Comparison of ENCODE assay signal across 21 cellular contexts in genomic region chr10:44182909-44183308, GRCh38.
DNase-seq lines count a peak whose midpoint lies in the region; ATAC-seq and TF ChIP-seq lines count a peak whose summit lies in the region.
"Had no signal": no experiment of that assay in that cellular context is flagged by ENCODE, and none has a peak within 500 bp of the region (broad histone marks: within the 10 kb centered on the region; RNA-seq: fewer than 3 reads in every experiment).

No MANE protein-coding gene starts in this region.

- H3K27me3 ChIP-seq in mammary epithelial cell (ENCODE audit: insufficient read depth, low read length) (no peaks in the 10 kb centered on the region), parathyroid adenoma (ENCODE audit: control insufficient read depth, insufficient read depth, low read length) (no peaks in the 10 kb centered on the region)
- H3K27me3 ChIP-seq: BLaER1 treated with 17β-estradiol and CSF1 and Interleukin-3, amounts not matched to agents 10 nM and 100 nM had no signal

- H3K27ac Mint-ChIP-seq in MCF 10A (ENCODE audit: low read depth, unreplicated experiment): peak overlapping the region; percentile 11
- H3K27ac Mint-ChIP-seq in naive thymus-derived CD8-positive, alpha-beta T cell: no peak overlapping the region
- no peak overlapping the region for H3K27ac Mint-ChIP-seq in activated naive CD4-positive, alpha-beta T cell treated with anti-CD3 and anti-CD28 coated beads, Interleukin-2, amount 10 ng/mL, durations not matched to agents 7 days and 5 days
- H3K27ac Mint-ChIP-seq: B cell; CD4-positive, alpha-beta T cell; CD8-positive, alpha-beta T cell had no signal

- DNase-seq in MCF 10A (ENCODE audit: unreplicated experiment): no peak
- no peak for DNase-seq in mammary epithelial cell
- no peak for DNase-seq in SK-N-MC (ENCODE audit: low read depth, low spot score)
- no peak for DNase-seq in left lobe of liver (ENCODE audit: low spot score)
- DNase-seq in naive thymus-derived CD8-positive, alpha-beta T cell: no peak
- DNase-seq in NCI-H187 treated with DMSO at 0.1 percent for 48 hours (lab: John Stamatoyannopoulos, UW): no peak
- DNase-seq in activated naive CD4-positive, alpha-beta T cell treated with anti-CD3 and anti-CD28 coated beads, Interleukin-2, amount 10 ng/mL, durations not matched to agents 7 days and 5 days: no peak
- DNase-seq: AML-193; Caco-2; Calu3; CD4-positive, alpha-beta T cell; CD8-positive, alpha-beta T cell; DMS79 treated with DMSO at 0.1 percent for 48 hours; GDM1 had no signal

- H3K4me1 ChIP-seq in mammary epithelial cell (ENCODE audit: insufficient read depth, low read length): no peaks in the 10 kb centered on the region
- H3K4me1 ChIP-seq in parathyroid adenoma: peaks cover 41% of the 10 kb centered on the region
- H3K4me1 ChIP-seq: A549, Caco-2 had no signal

- ATAC-seq in left lobe of liver: peak; percentile 68
- ATAC-seq in naive thymus-derived CD8-positive, alpha-beta T cell: no peak
- ATAC-seq: A549; CD8-positive, alpha-beta T cell; GM12878 had no signal

- 31% methylated on average over 2 of the region's 2 CpGs for WGBS in mammary epithelial cell (ENCODE audit: low coverage, missing lambda C conversion rate)

- POLR2A ChIA-PET in MCF 10A (lab: Yijun Ruan, JAX): no interaction called here
- POLR2A ChIA-PET in naive thymus-derived CD8-positive, alpha-beta T cell (lab: Charles Lee): no interaction called here

- in situ Hi-C loops in mammary epithelial cell (cut with MboI; ENCODE audit: low sequenced_read_pairs in 2 of 2): no loop called here

- dilution Hi-C loops in mammary epithelial cell (cut with HindIII; ENCODE audit: low sequenced_read_pairs): no loop called here

- peaks cover 64% of the 10 kb centered on the region for H3K27me3 Mint-ChIP-seq in MCF 10A (ENCODE audit: insufficient read depth, unreplicated experiment)
- peaks cover 2 to 32% (median 7%) of the 10 kb centered on the region in 5 donors for H3K27me3 Mint-ChIP-seq in naive thymus-derived CD8-positive, alpha-beta T cell
- no peaks in the 10 kb centered on the region for H3K27me3 Mint-ChIP-seq in activated naive CD4-positive, alpha-beta T cell treated with anti-CD3 and anti-CD28 coated beads, Interleukin-2, amount 10 ng/mL, durations not matched to agents 7 days and 5 days
- H3K27me3 Mint-ChIP-seq: B cell had no signal

- H3K4me2 ChIP-seq in mammary epithelial cell (ENCODE audit: insufficient read depth, low read depth, low read length) (no peak overlapping the region), parathyroid adenoma (ENCODE audit: low read length) (no peak overlapping the region)
- H3K4me2 ChIP-seq: A549; BLaER1 treated with 17β-estradiol and CSF1 and Interleukin-3, amounts not matched to agents 10 nM and 100 nM had no signal

- H3K9me3 ChIP-seq in mammary epithelial cell (replicated peaks; ENCODE audit: insufficient read depth, low read length): peaks cover 20% of the 10 kb centered on the region
- H3K9me3 ChIP-seq in SK-N-MC (ENCODE audit: low read depth, low read length): no peaks in the 10 kb centered on the region
- no peaks in the 10 kb centered on the region for H3K9me3 ChIP-seq in parathyroid adenoma (ENCODE audit: control insufficient read depth, low read length)
- H3K9me3 ChIP-seq: A549; BLaER1 treated with 17β-estradiol and CSF1 and Interleukin-3, amounts not matched to agents 10 nM and 100 nM; Caco-2 had no signal

- H3K9me3 Mint-ChIP-seq in MCF 10A (ENCODE audit: unreplicated experiment): no peaks in the 10 kb centered on the region
- H3K9me3 Mint-ChIP-seq in naive thymus-derived CD8-positive, alpha-beta T cell: peaks cover 0 to 4% (median 0%) of the 10 kb centered on the region in 9 donors
- H3K9me3 Mint-ChIP-seq in activated naive CD4-positive, alpha-beta T cell treated with anti-CD3 and anti-CD28 coated beads, Interleukin-2, amount 10 ng/mL, durations not matched to agents 7 days and 5 days: no peaks in the 10 kb centered on the region
- H3K9me3 Mint-ChIP-seq: CD8-positive, alpha-beta T cell had no signal

- H3K36me3 Mint-ChIP-seq in MCF 10A (ENCODE audit: insufficient read depth, unreplicated experiment): no peaks in the 10 kb centered on the region
- no peaks in the 10 kb centered on the region for H3K36me3 Mint-ChIP-seq in naive thymus-derived CD8-positive, alpha-beta T cell
- no peaks in the 10 kb centered on the region for H3K36me3 Mint-ChIP-seq in activated naive CD4-positive, alpha-beta T cell treated with anti-CD3 and anti-CD28 coated beads, Interleukin-2, amount 10 ng/mL, durations not matched to agents 7 days and 5 days
- H3K36me3 Mint-ChIP-seq: CD8-positive, alpha-beta T cell had no signal

- H3K4me3 ChIP-seq in mammary epithelial cell (replicated peaks in 1 of 3; ENCODE audit: insufficient read depth in 1 of 3, low read depth in 2 of 3, low read length in 3 of 3) (no peak overlapping the region), SK-N-MC (0 out of 2 replicates have a peak overlapping the region, but pooled peaks have one; percentile 25), parathyroid adenoma (ENCODE audit: low read depth, low read length) (no peak overlapping the region)
- H3K4me3 ChIP-seq: A549; BLaER1 treated with 17β-estradiol and CSF1 and Interleukin-3, amounts not matched to agents 10 nM and 100 nM; GM12878 had no signal

- H2AFZ ChIP-seq in mammary epithelial cell (ENCODE audit: low read depth, low read length) (no peak overlapping the region), parathyroid adenoma (peak overlapping the region; percentile 41)

- H3K79me2 ChIP-seq in mammary epithelial cell (ENCODE audit: insufficient read depth, low read length): no peaks in the 10 kb centered on the region
- no peaks in the 10 kb centered on the region for H3K79me2 ChIP-seq in parathyroid adenoma

- intact Hi-C loops in MCF 10A (cut with micrococcal nuclease): no loop called here
- intact Hi-C loops in mammary epithelial cell (cut with micrococcal nuclease): no loop called here

- TF ChIP-seq CTCF in MCF 10A (IDR thresholded peaks at IDR 0.05; ENCODE audit: unreplicated experiment) (no peak), mammary epithelial cell (conservative IDR thresholded peaks at IDR 0.05 in 1 of 2, IDR thresholded peaks at IDR 0.05 in 1 of 2; ENCODE audit: extremely low read depth in 1 of 2, insufficient read depth in 1 of 2, low read depth in 1 of 2, low read length in 2 of 2) (no peak), parathyroid adenoma (IDR thresholded peaks at IDR 0.05) (no peak)

- H3K4me1 Mint-ChIP-seq in MCF 10A (ENCODE audit: insufficient read depth, unreplicated experiment): peaks cover 27% of the 10 kb centered on the region
- H3K4me1 Mint-ChIP-seq in naive thymus-derived CD8-positive, alpha-beta T cell: peaks cover 0 to 2% (median 0%) of the 10 kb centered on the region in 4 donors
- H3K4me1 Mint-ChIP-seq in activated naive CD4-positive, alpha-beta T cell treated with anti-CD3 and anti-CD28 coated beads, Interleukin-2, amount 10 ng/mL, durations not matched to agents 7 days and 5 days: no peaks in the 10 kb centered on the region
- H3K4me1 Mint-ChIP-seq: B cell had no signal

- no peak overlapping the region for H3K4me3 Mint-ChIP-seq in MCF 10A (ENCODE audit: unreplicated experiment)
- H3K4me3 Mint-ChIP-seq in naive thymus-derived CD8-positive, alpha-beta T cell: no peak overlapping the region
- no peak overlapping the region for H3K4me3 Mint-ChIP-seq in activated naive CD4-positive, alpha-beta T cell treated with anti-CD3 and anti-CD28 coated beads, Interleukin-2, amount 10 ng/mL, durations not matched to agents 7 days and 5 days
- H3K4me3 Mint-ChIP-seq: B cell; CD4-positive, alpha-beta T cell; CD8-positive, alpha-beta T cell had no signal

- H3K9ac ChIP-seq in mammary epithelial cell (ENCODE audit: insufficient read depth, low read length): no peak overlapping the region
- H3K9ac ChIP-seq in SK-N-MC (ENCODE audit: insufficient read length): no peak overlapping the region
- no peak overlapping the region for H3K9ac ChIP-seq in parathyroid adenoma
- H3K9ac ChIP-seq: BLaER1 treated with 17β-estradiol and CSF1 and Interleukin-3, amounts not matched to agents 10 nM and 100 nM had no signal

- no peaks in the 10 kb centered on the region for H3K36me3 ChIP-seq in mammary epithelial cell (ENCODE audit: insufficient read depth, low read length)
- no peaks in the 10 kb centered on the region for H3K36me3 ChIP-seq in SK-N-MC (ENCODE audit: insufficient read depth, low read length)
- no peaks in the 10 kb centered on the region for H3K36me3 ChIP-seq in parathyroid adenoma (ENCODE audit: control insufficient read depth, insufficient read depth, low read length)
- H3K36me3 ChIP-seq: BLaER1 treated with 17β-estradiol and CSF1 and Interleukin-3, amounts not matched to agents 10 nM and 100 nM had no signal

- H3K27ac ChIP-seq in mammary epithelial cell (ENCODE audit: insufficient read depth, low read depth, low read length) (no peak overlapping the region), SK-N-MC (peak overlapping the region; percentile 87), parathyroid adenoma (peak overlapping the region; percentile 4)
- H3K27ac ChIP-seq: 22Rv1; A549; BLaER1 treated with 17β-estradiol and CSF1 and Interleukin-3, amounts not matched to agents 10 nM and 100 nM; C4-2B had no signal

- CTCF ChIA-PET in MCF 10A (lab: Yijun Ruan, JAX) (no interaction called here), mammary epithelial cell (lab: Charles Lee; ENCODE audit: low non-redundant PET) (no interaction called here)
- CTCF ChIA-PET in activated naive CD4-positive, alpha-beta T cell treated with anti-CD3 and anti-CD28 coated beads, Interleukin-2, amount 10 ng/mL, durations not matched to agents 7 days and 5 days (lab: Charles Lee): no interaction called here

- BruUV-seq in MCF 10A (replicated peaks; lab: Mats Ljungman, UMichigan): no TSS peak
- BruUV-seq in mammary epithelial cell (replicated peaks; lab: Mats Ljungman, UMichigan): no TSS peak

- H4K20me1 ChIP-seq in mammary epithelial cell (ENCODE audit: insufficient read depth, low read length): no peaks in the 10 kb centered on the region
- H4K20me1 ChIP-seq: BLaER1 treated with 17β-estradiol and CSF1 and Interleukin-3, amounts not matched to agents 10 nM and 100 nM had no signal
